In genomic region chr2:47402805-47403691, GRCh38 we compare ENCODE assay signal across 8 cellular contexts. TPM values are rescaled to one million over a fixed set of nuclear protein-coding genes. Genes with fewer than 3 reads are reported as not detected.
A peak's percentile ranks its signal among the peaks of the same experiment; 100 is the strongest.
DNase-seq lines count a peak whose midpoint lies in the region; ATAC-seq and TF ChIP-seq lines count a peak whose summit lies in the region.

MSH2 (plus strand) TSS chr2:47403156; CDS start chr2:47403192, 36 bp downstream.

- H3K27ac ChIP-seq in BLaER1 (peak within 1 kb of the TSS; percentile 90), colonic mucosa (peak within 1 kb of the TSS; percentile 50), layer of hippocampus (ENCODE audit: low read depth, low read length) (peak within 1 kb of the TSS; percentile 46)

- H4K20me1 ChIP-seq in BLaER1: peaks cover 12% of the 10 kb centered on the region

- ATAC-seq in GM19328 (IDR thresholded peaks at IDR 0.05; ENCODE audit: unreplicated experiment) (peak; percentile 94), HG03469 (IDR thresholded peaks at IDR 0.05; ENCODE audit: unreplicated experiment) (peak; percentile 89)

- H3K4me3 ChIP-seq in BLaER1 (peak within 1 kb of the TSS; percentile 86), colonic mucosa (peak within 1 kb of the TSS; percentile 81)

- H3K9ac ChIP-seq in BLaER1: peak within 1 kb of the TSS; percentile 93
- peak within 1 kb of the TSS; percentile 23 to 78 for H3K9ac ChIP-seq in colonic mucosa (ENCODE audit: low read depth in 2 of 2, low read length in 2 of 2)

- DNase-seq in NCI-H526 treated with DMSO at 0.1 percent for 48 hours (lab: John Stamatoyannopoulos, UW) (peak; percentile 96), colonic mucosa (peak; percentile 94)
- DNase-seq in activated CD4-positive, alpha-beta T cell treated with anti-CD3 and anti-CD28 coated beads for 48 hours: peak; percentile 96
- DNase-seq in stimulated activated CD4-positive, alpha-beta T cell treated with anti-CD3 and anti-CD28 coated beads, Interleukin-1b, Interleukin-23, amount 100 ng/mL, for 24 hours (ENCODE audit: low read depth in 4 of 4, low spot score in 1 of 4): peak; percentile 73 to 91 (median 85)

- H3K27me3 ChIP-seq in BLaER1: no peaks in the 10 kb centered on the region
- no peaks in the 10 kb centered on the region for H3K27me3 ChIP-seq in colonic mucosa
- no peaks in the 10 kb centered on the region for H3K27me3 ChIP-seq in layer of hippocampus (ENCODE audit: control insufficient read depth, insufficient read depth, low read length)

- H3K36me3 ChIP-seq in BLaER1 (peaks cover 29% of the 10 kb centered on the region), colonic mucosa (no peaks in the 10 kb centered on the region)

- intact Hi-C loops in colonic mucosa (cut with DNase I): no loop called here

- no peak for TF ChIP-seq CTCF in colonic mucosa (IDR thresholded peaks at IDR 0.05)

- H3K4me1 ChIP-seq in BLaER1 (peaks cover 21% of the 10 kb centered on the region), colonic mucosa (peaks cover 8% of the 10 kb centered on the region)

- H3K9me3 ChIP-seq in BLaER1: peaks cover 28% of the 10 kb centered on the region
- no peaks in the 10 kb centered on the region for H3K9me3 ChIP-seq in colonic mucosa

- peak within 1 kb of the TSS; percentile 89 for H3K4me2 ChIP-seq in BLaER1

RNA-seq across cellular contexts. Expression of gene MSH2, which starts in this region (rescaled TPM):
- total RNA-seq in colonic mucosa: 10 to 100 TPM; 16.5 to 35.1 TPM

Comparison
In these comparisons a context has a peak if more than half of its experiments do, and no peak if none do; other contexts are left out.
1. Peak in every context shown above with its lines: DNase-seq, ATAC-seq, H3K4me3 ChIP-seq and H3K27ac ChIP-seq.